8 cellular contexts compared by ENCODE assay signal in genomic region chr19:47186337-47187022, GRCh38. TPM values are rescaled to one million over a fixed set of nuclear protein-coding genes. Genes with fewer than 3 reads are reported as not detected.
DNase-seq lines count a peak whose midpoint lies in the region; ATAC-seq and TF ChIP-seq lines count a peak whose summit lies in the region.

No MANE protein-coding gene starts in this region.

- no peak overlapping the region for H2AFZ ChIP-seq in hepatocyte

- WGBS in hepatocyte (ENCODE audit: low lambda C conversion rate, missing lambda C conversion rate): 83% methylated on average over 14 of the region's 15 CpGs

- no peak overlapping the region for H3K4me3 ChIP-seq in hepatocyte

- TF ChIP-seq CTCF in hepatocyte (IDR thresholded peaks at IDR 0.05; ENCODE audit: poor library complexity): no peak

- H3K4me2 ChIP-seq in hepatocyte: no peak overlapping the region

- peak; percentile 90 for DNase-seq in activated CD4-positive, alpha-beta T cell treated with anti-CD3 and anti-CD28 coated beads for 48 hours
- DNase-seq in hepatocyte (ENCODE audit: low spot score): no peak
- DNase-seq in stimulated activated naive CD4-positive, alpha-beta T cell treated with Interleukin-2 at 50 U/mL for 16 hours (lab: John Stamatoyannopoulos, UW): peak; percentile 87
- no peak for DNase-seq in H4 (ENCODE audit: low spot score)
- no peak for DNase-seq in NCI-H69 (lab: John Stamatoyannopoulos, UW)
- no peak for DNase-seq in NCI-H526 treated with DMSO at 0.1 percent for 48 hours (lab: John Stamatoyannopoulos, UW)

- H3K9me3 ChIP-seq in hepatocyte (ENCODE audit: low read depth): no peaks in the 10 kb centered on the region

- H3K27me3 ChIP-seq in hepatocyte: no peaks in the 10 kb centered on the region

- peaks cover 36% of the 10 kb centered on the region for H3K4me1 ChIP-seq in hepatocyte (ENCODE audit: insufficient read depth)

- ATAC-seq in GM18502 (IDR thresholded peaks at IDR 0.05; ENCODE audit: poor library complexity, unreplicated experiment) (peak; percentile 88), HG02840 (IDR thresholded peaks at IDR 0.05; ENCODE audit: low FRiP score, unreplicated experiment) (peak; percentile 73)

- H3K9me2 ChIP-seq in hepatocyte (replicated peaks; ENCODE audit: insufficient read depth): no peaks in the 10 kb centered on the region

- H3K27ac ChIP-seq in hepatocyte: peak overlapping the region; percentile 76

- peaks cover 2% of the 10 kb centered on the region for H3K36me3 ChIP-seq in hepatocyte (replicated peaks; ENCODE audit: insufficient read depth, low read depth)

- no peaks in the 10 kb centered on the region for H4K20me1 ChIP-seq in hepatocyte (ENCODE audit: insufficient read depth, poor library complexity, severe bottlenecking)

- peaks cover 13% of the 10 kb centered on the region for H3K79me2 ChIP-seq in hepatocyte

RNA-seq across cellular contexts. Expression of gene BBC3, which starts 44.5 kb away (rescaled TPM):
- 8.0 and 9.9 TPM in 2 replicates for total RNA-seq in hepatocyte
- 14.7 and 22.0 TPM in 2 replicates for polyA plus RNA-seq in hepatocyte
- 3.3 and 3.7 TPM in 2 replicates for total RNA-seq in H4 (2014; rRNA removed; shearing (Covaris generic))

RNA-seq across cellular contexts. Expression of gene SAE1, which starts 55.8 kb away (rescaled TPM):
- total RNA-seq in hepatocyte: 90.3 and 112 TPM in 2 replicates
- polyA plus RNA-seq in hepatocyte: 97.2 and 98.8 TPM in 2 replicates
- 362 and 397 TPM in 2 replicates for total RNA-seq in H4 (2014; rRNA removed; shearing (Covaris generic))

Comparison
In these comparisons a context has a peak if more than half of its experiments do, and no peak if none do; other contexts are left out.
1. DNase-seq: peak in activated CD4-positive, alpha-beta T cell treated with anti-CD3 and anti-CD28 coated beads for 48 hours (single experiment) and stimulated activated naive CD4-positive, alpha-beta T cell treated with Interleukin-2 at 50 U/mL for 16 hours (single experiment); none in hepatocyte (single experiment), H4 (single experiment), NCI-H69 (single experiment) and NCI-H526 treated with DMSO at 0.1 percent for 48 hours (single experiment).